ENCODE assay signal across 13 cellular contexts in the genomic region with DNA sequence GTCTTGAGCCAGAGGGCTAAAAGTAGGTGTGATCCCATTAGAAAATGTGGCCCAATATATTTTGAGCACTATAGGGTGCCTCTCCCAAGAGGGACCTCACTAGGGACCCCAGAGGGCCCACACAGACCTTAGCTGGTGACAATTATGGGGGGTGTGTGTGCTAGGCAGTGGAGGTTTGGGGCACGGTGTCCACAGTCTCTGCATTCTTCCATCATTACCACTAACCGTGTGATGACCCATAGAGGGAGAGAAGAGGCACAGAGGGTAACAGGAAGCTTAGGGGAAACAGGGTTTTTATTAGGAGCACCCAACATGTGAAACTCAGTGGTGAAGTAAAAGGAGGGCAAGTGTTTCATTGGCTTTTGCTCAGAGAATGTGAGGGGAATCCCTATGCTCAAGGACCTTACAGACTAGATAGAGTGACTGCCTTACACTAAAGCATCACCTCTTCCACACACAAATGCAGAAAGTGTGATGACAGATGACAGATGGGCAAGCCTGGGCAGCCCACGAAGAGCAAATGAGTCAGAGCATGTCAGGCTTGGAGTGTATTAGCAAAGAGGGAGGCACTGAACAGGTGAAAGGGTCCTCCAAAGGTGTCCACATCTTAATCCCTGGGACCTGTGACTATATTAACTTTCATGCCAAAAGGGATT. TPM values are rescaled to one million over a fixed set of nuclear protein-coding genes. Genes with fewer than 3 reads are reported as not detected.
A peak's percentile ranks its signal among the peaks of the same experiment; 100 is the strongest.
DNase-seq lines count a peak whose midpoint lies in the region; ATAC-seq and TF ChIP-seq lines count a peak whose summit lies in the region.
"Had no signal": no experiment of that assay in that cellular context is flagged by ENCODE, and none has a peak within 500 bp of the region (broad histone marks: within the 10 kb centered on the region; RNA-seq: fewer than 3 reads in every experiment).

No MANE protein-coding gene starts in this region.

- H3K27ac Mint-ChIP-seq in activated naive CD4-positive, alpha-beta T cell treated with anti-CD3 and anti-CD28 coated beads for 36 hours, result no peak overlapping the region
- no peak overlapping the region for H3K27ac Mint-ChIP-seq in progenitor cell of endocrine pancreas

- ATAC-seq in HG02870 (IDR thresholded peaks at IDR 0.05; ENCODE audit: unreplicated experiment), result peak; percentile 49

- H3K4me3 Mint-ChIP-seq in activated naive CD4-positive, alpha-beta T cell treated with anti-CD3 and anti-CD28 coated beads for 36 hours, result no peak overlapping the region
- H3K4me3 Mint-ChIP-seq in progenitor cell of endocrine pancreas (ENCODE audit: low read depth), result no peak overlapping the region

- no peak for TF ChIP-seq POLR2A in tibial nerve (IDR thresholded peaks at IDR 0.05)

- no peak overlapping the region for H3K27ac ChIP-seq in tibial nerve

- TF ChIP-seq CTCF in progenitor cell of endocrine pancreas (IDR thresholded peaks at IDR 0.05; ENCODE audit: unreplicated experiment) (no peak), tibial nerve (IDR thresholded peaks at IDR 0.05) (no peak)

- TF ChIP-seq EP300 in tibial nerve (IDR thresholded peaks at IDR 0.05), result no peak

- no peaks in the 10 kb centered on the region for H3K27me3 ChIP-seq in tibial nerve

- no peaks in the 10 kb centered on the region for H3K9me3 Mint-ChIP-seq in activated naive CD4-positive, alpha-beta T cell treated with anti-CD3 and anti-CD28 coated beads for 36 hours
- no peaks in the 10 kb centered on the region for H3K9me3 Mint-ChIP-seq in progenitor cell of endocrine pancreas (ENCODE audit: low read depth)

- CTCF ChIA-PET in activated naive CD4-positive, alpha-beta T cell treated with anti-CD3 and anti-CD28 coated beads for 36 hours (lab: Charles Lee), result no interaction called here

- no peaks in the 10 kb centered on the region for H3K36me3 Mint-ChIP-seq in activated naive CD4-positive, alpha-beta T cell treated with anti-CD3 and anti-CD28 coated beads for 36 hours (ENCODE audit: low read depth)
- H3K36me3 Mint-ChIP-seq in progenitor cell of endocrine pancreas (ENCODE audit: insufficient read depth), result no peaks in the 10 kb centered on the region

- no peaks in the 10 kb centered on the region for H3K36me3 ChIP-seq in tibial nerve

- no peak overlapping the region for H3K4me3 ChIP-seq in tibial nerve

- WGBS in tibial nerve, 2 donors, result 73 to 81% methylated on average over 3 of the region's 3 CpGs

- no peaks in the 10 kb centered on the region for H3K27me3 Mint-ChIP-seq in activated naive CD4-positive, alpha-beta T cell treated with anti-CD3 and anti-CD28 coated beads for 36 hours (ENCODE audit: low read depth)
- H3K27me3 Mint-ChIP-seq in progenitor cell of endocrine pancreas, result peaks cover 4% of the 10 kb centered on the region

- H3K9me3 ChIP-seq in tibial nerve, result no peaks in the 10 kb centered on the region

- H3K4me1 ChIP-seq in tibial nerve, result no peaks in the 10 kb centered on the region

- H3K4me1 Mint-ChIP-seq in activated naive CD4-positive, alpha-beta T cell treated with anti-CD3 and anti-CD28 coated beads for 36 hours (ENCODE audit: low read depth), result no peaks in the 10 kb centered on the region
- H3K4me1 Mint-ChIP-seq in progenitor cell of endocrine pancreas (ENCODE audit: low read depth), result no peaks in the 10 kb centered on the region

- intact Hi-C loops in activated naive CD4-positive, alpha-beta T cell treated with anti-CD3 and anti-CD28 coated beads for 36 hours (cut with micrococcal nuclease), result loop anchor here (2.0 kb wide), 1 partner anchor 25 kb away; no protein-coding TSS in a partner anchor

- peak; percentile 21 for DNase-seq in activated naive CD4-positive, alpha-beta T cell treated with anti-CD3 and anti-CD28 coated beads for 36 hours
- DNase-seq in activated naive CD4-positive, alpha-beta T cell (lab: John Stamatoyannopoulos, UW), result no peak
- peak; percentile 35 for DNase-seq in NCI-H69 (lab: John Stamatoyannopoulos, UW)
- no peak for DNase-seq in progenitor cell of endocrine pancreas (ENCODE audit: low spot score, unreplicated experiment)
- no peak for DNase-seq in tibial nerve (ENCODE audit: low spot score in 2 of 2)
- DNase-seq in DMS153 (lab: John Stamatoyannopoulos, UW), result no peak
- no peak for DNase-seq in medulla oblongata (ENCODE audit: extremely low spot score)
- DNase-seq: DMS79; stimulated activated CD4-positive, alpha-beta T cell treated with anti-CD3 and anti-CD28 coated beads, Interleukin-4, amount 100 ng/mL, for 24 hours; substantia nigra had no signal

RNA-seq across cellular contexts. Expression of a gene that starts 2.5 kb away (rescaled TPM):
- not detected for total RNA-seq in activated naive CD4-positive, alpha-beta T cell treated with anti-CD3 and anti-CD28 coated beads for 36 hours
- total RNA-seq in progenitor cell of endocrine pancreas (not detected in 2 replicates), tibial nerve (not detected)
- total RNA-seq: mononuclear cell, pulmonary artery endothelial cell had no signal

RNA-seq across cellular contexts. Expression of a gene that starts 3.8 kb away (rescaled TPM):
- total RNA-seq in activated naive CD4-positive, alpha-beta T cell treated with anti-CD3 and anti-CD28 coated beads for 36 hours, result not detected
- total RNA-seq in progenitor cell of endocrine pancreas (0.16 and 0.19 TPM in 2 replicates), tibial nerve (not detected)

Comparison
In these comparisons a context has a peak if more than half of its experiments do, and no peak if none do; other contexts are left out.
1. DNase-seq: peak in activated naive CD4-positive, alpha-beta T cell treated with anti-CD3 and anti-CD28 coated beads for 36 hours (single experiment) and NCI-H69 (single experiment); none in activated naive CD4-positive, alpha-beta T cell (0 of 4), progenitor cell of endocrine pancreas (single experiment), tibial nerve (0 of 2), DMS153 (single experiment) and medulla oblongata (single experiment).